Comparison of ENCODE assay signal across 22 cellular contexts in genomic region chr11:1824221-1825038, GRCh38. TPM values are rescaled to one million over a fixed set of nuclear protein-coding genes. Genes with fewer than 3 reads are reported as not detected.
DNase-seq lines count a peak whose midpoint lies in the region; ATAC-seq, FAIRE-seq and TF ChIP-seq lines count a peak whose summit lies in the region.
"Had no signal": no experiment of that assay in that cellular context is flagged by ENCODE, and none has a peak within 500 bp of the region (broad histone marks: within the 10 kb centered on the region; RNA-seq: fewer than 3 reads in every experiment).

No MANE protein-coding gene starts in this region.

- no peaks in the 10 kb centered on the region for H3K79me2 ChIP-seq in GM23338 (replicated peaks; ENCODE audit: insufficient read depth)

- intact Hi-C loops in Panc1 (cut with micrococcal nuclease; ENCODE audit: unreplicated experiment), result loop anchor here (5.0 to 10.0 kb wide), 2 partner anchors 172 to 280 kb away; no protein-coding TSS in a partner anchor
- intact Hi-C loops in kidney (cut with DNase I), result no loop called here

- H3K27ac ChIP-seq in GM23338 (ENCODE audit: low read depth) (no peak overlapping the region), Panc1 (ENCODE audit: low read length) (peak overlapping the region; percentile 85), kidney (ENCODE audit: low read depth in 2 of 2, low read length in 2 of 2) (no peak overlapping the region)

- no peak overlapping the region for H3K9ac ChIP-seq in kidney (ENCODE audit: low read length in 2 of 2)
- H3K9ac ChIP-seq: SK-N-SH had no signal

- no TSS peak for BruUV-seq in Panc1 (replicated peaks; lab: Mats Ljungman, UMichigan)

- H3K9me2 ChIP-seq in GM23338 (ENCODE audit: insufficient read depth), result no peaks in the 10 kb centered on the region
- H3K9me2 ChIP-seq: SK-N-SH had no signal

- H3K9me3 ChIP-seq in Panc1 (ENCODE audit: control insufficient read depth, insufficient read depth, low read depth, low read length), result no peaks in the 10 kb centered on the region
- H3K9me3 ChIP-seq in kidney (ENCODE audit: control insufficient read depth in 1 of 2, low read length in 2 of 2), result peaks cover 0 to under 1% of the 10 kb centered on the region in 2 donors
- H3K9me3 ChIP-seq: HAP-1, SK-N-SH had no signal

- TF ChIP-seq CTCF in GM23338 (conservative IDR thresholded peaks at IDR 0.05; ENCODE audit: low read depth in 2 of 2) (no peak), Panc1 (IDR thresholded peaks at IDR 0.05) (no peak), kidney (IDR thresholded peaks at IDR 0.05; ENCODE audit: borderline replicate concordance, extremely low read depth, insufficient read depth) (no peak), osteocyte (IDR thresholded peaks at IDR 0.05) (no peak)

- H3K4me3 Mint-ChIP-seq in GM23338 (no peak overlapping the region), osteocyte (ENCODE audit: unreplicated experiment) (no peak overlapping the region)
- no peak overlapping the region for H3K4me3 Mint-ChIP-seq in T-helper 2 cell treated with Interferon-gamma antibody and Interleukin-4, amounts not matched to agents 5 μg/mL and 100 μg/mL, for 36 hours
- H3K4me3 Mint-ChIP-seq: CD8-positive, alpha-beta memory T cell had no signal

- peak; percentile 3; the same call in 1 of the 3 replicates for ATAC-seq in GM23338
- ATAC-seq in Panc1, result no peak
- ATAC-seq in GM21825 (IDR thresholded peaks at IDR 0.05; ENCODE audit: unreplicated experiment), result no peak

- CTCF ChIA-PET in Panc1 (lab: Charles Lee), result interaction anchor here (0.5 to 1.6 kb wide), 8 partner anchors 8 to 327 kb away, joined by 3 to 10 read pairs (median 4); no protein-coding TSS in a partner anchor

- H3K36me3 Mint-ChIP-seq in GM23338 (ENCODE audit: low read depth) (no peaks in the 10 kb centered on the region), osteocyte (ENCODE audit: unreplicated experiment) (no peaks in the 10 kb centered on the region)
- H3K36me3 Mint-ChIP-seq in T-helper 2 cell treated with Interferon-gamma antibody and Interleukin-4, amounts not matched to agents 5 μg/mL and 100 μg/mL, for 36 hours (ENCODE audit: low read depth), result no peaks in the 10 kb centered on the region

- no peaks in the 10 kb centered on the region for H4K20me1 ChIP-seq in GM23338 (replicated peaks; ENCODE audit: insufficient read depth)

- H3K36me3 ChIP-seq in GM23338 (ENCODE audit: insufficient read depth), result no peaks in the 10 kb centered on the region
- H3K36me3 ChIP-seq in Panc1 (ENCODE audit: control insufficient read depth, insufficient read depth, low read length), result no peaks in the 10 kb centered on the region
- H3K36me3 ChIP-seq in kidney (ENCODE audit: control insufficient read depth in 1 of 2, insufficient read depth in 2 of 2, low read length in 2 of 2), result no peaks in the 10 kb centered on the region
- H3K36me3 ChIP-seq: HAP-1 had no signal

- H3K4me3 ChIP-seq in GM23338, result no peak overlapping the region
- H3K4me3 ChIP-seq in Panc1 (ENCODE audit: low read depth in 2 of 2, low read length in 2 of 2), result no peak overlapping the region
- H3K4me3 ChIP-seq in kidney (ENCODE audit: low read length in 2 of 2), result no peak overlapping the region
- H3K4me3 ChIP-seq: HAP-1 had no signal

- POLR2A ChIA-PET in Panc1 (lab: Charles Lee), result interaction anchor here (0.6 kb wide), 1 partner anchor 1301 kb away, joined by 3 read pairs; no protein-coding TSS in a partner anchor

- FAIRE-seq in kidney (lab: Jason Lieb, UNC), result no peak
- FAIRE-seq: D721Med, GM12892, HTR-8/SVneo had no signal

- H3F3A ChIP-seq in GM23338 (replicated peaks; ENCODE audit: low read depth), result no peaks in the 10 kb centered on the region

- H3K27me3 ChIP-seq in GM23338 (ENCODE audit: insufficient read depth), result no peaks in the 10 kb centered on the region
- no peaks in the 10 kb centered on the region for H3K27me3 ChIP-seq in Panc1 (ENCODE audit: control insufficient read depth, insufficient read depth, low read length)

- peak overlapping the region; percentile 69; the same call in 1 of the 2 replicates for H2AFZ ChIP-seq in GM23338

- DNase-seq in GM23338 (ENCODE audit: low spot score) (no peak), Panc1 (ENCODE audit: low read depth, low spot score) (no peak), kidney (peak; percentile 49), osteocyte (ENCODE audit: extremely low spot score, unreplicated experiment) (peak; percentile 75), NCI-H748 treated with DMSO at 0.1 percent for 48 hours (lab: John Stamatoyannopoulos, UW) (no peak), activated T-cell treated with anti-CD3 and anti-CD28 coated beads for 4 hours (no peak)
- DNase-seq in T-helper 2 cell treated with Interferon-gamma antibody and Interleukin-4, amounts not matched to agents 5 μg/mL and 100 μg/mL, for 36 hours (ENCODE audit: low spot score), result no peak
- DNase-seq: ACHN; C1 segment of cervical spinal cord; CD8-positive, alpha-beta memory T cell; DMS79; NCI-H1092 treated with DMSO at 0.1 percent for 48 hours; NCI-H2081; NCI-H446 treated with DMSO at 0.1 percent for 48 hours; SHP77 treated with DMSO at 0.1 percent for 48 hours; SK-N-SH had no signal

- peaks cover 11% of the 10 kb centered on the region for H3K27me3 Mint-ChIP-seq in GM23338 (ENCODE audit: insufficient read depth, low read depth, poor library complexity)
- no peaks in the 10 kb centered on the region for H3K27me3 Mint-ChIP-seq in osteocyte (ENCODE audit: unreplicated experiment)
- no peaks in the 10 kb centered on the region for H3K27me3 Mint-ChIP-seq in T-helper 2 cell treated with Interferon-gamma antibody and Interleukin-4, amounts not matched to agents 5 μg/mL and 100 μg/mL, for 36 hours (ENCODE audit: low read depth)

- H3K9me3 Mint-ChIP-seq in GM23338 (peaks cover 3% of the 10 kb centered on the region; the same call in 2 of the 3 replicates), osteocyte (ENCODE audit: unreplicated experiment) (peaks cover 3% of the 10 kb centered on the region)
- peaks cover 4% of the 10 kb centered on the region for H3K9me3 Mint-ChIP-seq in T-helper 2 cell treated with Interferon-gamma antibody and Interleukin-4, amounts not matched to agents 5 μg/mL and 100 μg/mL, for 36 hours

- H3K27ac Mint-ChIP-seq in GM23338 (no peak overlapping the region), osteocyte (ENCODE audit: unreplicated experiment) (no peak overlapping the region)
- no peak overlapping the region for H3K27ac Mint-ChIP-seq in T-helper 2 cell treated with Interferon-gamma antibody and Interleukin-4, amounts not matched to agents 5 μg/mL and 100 μg/mL, for 36 hours

- H3K4me1 Mint-ChIP-seq in GM23338 (no peaks in the 10 kb centered on the region), osteocyte (ENCODE audit: unreplicated experiment) (peaks cover 69% of the 10 kb centered on the region)
- no peaks in the 10 kb centered on the region for H3K4me1 Mint-ChIP-seq in T-helper 2 cell treated with Interferon-gamma antibody and Interleukin-4, amounts not matched to agents 5 μg/mL and 100 μg/mL, for 36 hours (ENCODE audit: low read depth)
- H3K4me1 Mint-ChIP-seq: CD8-positive, alpha-beta memory T cell had no signal

- H3K4me1 ChIP-seq in GM23338 (ENCODE audit: insufficient read depth) (no peaks in the 10 kb centered on the region), Panc1 (ENCODE audit: control insufficient read depth, insufficient read depth, low read length) (peaks cover 57% of the 10 kb centered on the region), kidney (ENCODE audit: control insufficient read depth in 1 of 2, insufficient read depth in 1 of 2, low read depth in 1 of 2, low read length in 2 of 2) (peaks cover 0 to 4% of the 10 kb centered on the region in 2 donors)
- H3K4me1 ChIP-seq: HAP-1 had no signal

- H3K4me2 ChIP-seq in GM23338, result no peak overlapping the region
- H3K4me2 ChIP-seq: SK-N-SH had no signal

- in situ Hi-C loops in Panc1 (cut with HindIII; ENCODE audit: low pct_unique_long_range_greater_than_20kb, low sequenced_read_pairs), result no loop called here

TF ChIP-seq in GM23338, 12 proteins besides CTCF, POLR2A, EP300 and RAD21 (continues in another document):
- TF ChIP-seq ETS1 (IDR thresholded peaks at IDR 0.05), result no peak

RNA-seq across cellular contexts. Expression of gene SYT8, which starts 10.4 kb away (rescaled TPM):
- not detected in 2 replicates for total RNA-seq in GM23338 (2014; rRNA removed; shearing (Covaris generic))
- polyA plus RNA-seq in GM23338 (2016; fragmentation: Nextera tagmentation; extraction: Ambion mirVana), result not detected in 2 replicates
- 3.5 TPM for total RNA-seq in Panc1 (2021; ENCODE audit: unreplicated experiment)
- 1.9 TPM for polyA plus RNA-seq in Panc1 (2012; ENCODE audit: insufficient read length)
- 1.7 TPM for total RNA-seq in kidney
- polyA plus RNA-seq in kidney (ENCODE audit: insufficient read depth, low read depth, low replicate concordance), result 1.2 TPM
- 5.0 and 6.2 TPM in 2 replicates for total RNA-seq in osteocyte
- total RNA-seq: CD8-positive, alpha-beta memory T cell; RPMI7951 had no signal
- polyA plus RNA-seq: CD8-positive, alpha-beta memory T cell; SK-N-SH had no signal

RNA-seq across cellular contexts. Expression of gene TNNI2, which starts 14.4 kb away (rescaled TPM):
- not detected in 2 replicates for total RNA-seq in GM23338 (2014; rRNA removed; shearing (Covaris generic))
- polyA plus RNA-seq in GM23338 (2016; fragmentation: Nextera tagmentation; extraction: Ambion mirVana), result not detected in 2 replicates
- total RNA-seq in Panc1 (2021; ENCODE audit: unreplicated experiment), result 0.46 TPM
- polyA plus RNA-seq in Panc1 (2012; ENCODE audit: insufficient read length), result 0.64 TPM
- 1.3 TPM for total RNA-seq in kidney
- not detected for polyA plus RNA-seq in kidney (ENCODE audit: insufficient read depth, low read depth, low replicate concordance)
- total RNA-seq in osteocyte, result 1.0 and 1.1 TPM in 2 replicates
- polyA plus RNA-seq: CD8-positive, alpha-beta memory T cell; SK-N-SH had no signal

RNA-seq across cellular contexts. Expression of gene LSP1, which starts 28.5 kb away (rescaled TPM):
- not detected in 2 replicates for total RNA-seq in GM23338 (2014; rRNA removed; shearing (Covaris generic))
- polyA plus RNA-seq in GM23338 (2016; fragmentation: Nextera tagmentation; extraction: Ambion mirVana) (0.84 and 0.96 TPM in 2 replicates), kidney (ENCODE audit: insufficient read depth, low read depth, low replicate concordance) (8.4 TPM)
- total RNA-seq in Panc1 (2021; ENCODE audit: unreplicated experiment) (0.90 TPM), kidney (26.1 TPM), osteocyte (26.9 and 29.5 TPM in 2 replicates)
- polyA plus RNA-seq in Panc1 (2012; ENCODE audit: insufficient read length), result 1.3 TPM

Comparison
In these comparisons a context has a peak if more than half of its experiments do, and no peak if none do; other contexts are left out.
1. DNase-seq: peak in kidney (single experiment) and osteocyte (single experiment); none in GM23338 (single experiment), Panc1 (single experiment), NCI-H748 treated with DMSO at 0.1 percent for 48 hours (single experiment), activated T-cell treated with anti-CD3 and anti-CD28 coated beads for 4 hours (single experiment) and T-helper 2 cell treated with Interferon-gamma antibody and Interleukin-4, amounts not matched to agents 5 μg/mL and 100 μg/mL, for 36 hours (single experiment).
2. RNA of gene LSP1, which starts 28.5 kb away (total RNA-seq): 26.9 to 29.5 TPM in osteocyte and 26.1 TPM in kidney (single experiment); 0.90 TPM in Panc1 (single experiment) and not detected in GM23338; every median in the first group is over 10 times any median in the second.